8 cellular contexts compared by ENCODE assay signal in the genomic region with DNA sequence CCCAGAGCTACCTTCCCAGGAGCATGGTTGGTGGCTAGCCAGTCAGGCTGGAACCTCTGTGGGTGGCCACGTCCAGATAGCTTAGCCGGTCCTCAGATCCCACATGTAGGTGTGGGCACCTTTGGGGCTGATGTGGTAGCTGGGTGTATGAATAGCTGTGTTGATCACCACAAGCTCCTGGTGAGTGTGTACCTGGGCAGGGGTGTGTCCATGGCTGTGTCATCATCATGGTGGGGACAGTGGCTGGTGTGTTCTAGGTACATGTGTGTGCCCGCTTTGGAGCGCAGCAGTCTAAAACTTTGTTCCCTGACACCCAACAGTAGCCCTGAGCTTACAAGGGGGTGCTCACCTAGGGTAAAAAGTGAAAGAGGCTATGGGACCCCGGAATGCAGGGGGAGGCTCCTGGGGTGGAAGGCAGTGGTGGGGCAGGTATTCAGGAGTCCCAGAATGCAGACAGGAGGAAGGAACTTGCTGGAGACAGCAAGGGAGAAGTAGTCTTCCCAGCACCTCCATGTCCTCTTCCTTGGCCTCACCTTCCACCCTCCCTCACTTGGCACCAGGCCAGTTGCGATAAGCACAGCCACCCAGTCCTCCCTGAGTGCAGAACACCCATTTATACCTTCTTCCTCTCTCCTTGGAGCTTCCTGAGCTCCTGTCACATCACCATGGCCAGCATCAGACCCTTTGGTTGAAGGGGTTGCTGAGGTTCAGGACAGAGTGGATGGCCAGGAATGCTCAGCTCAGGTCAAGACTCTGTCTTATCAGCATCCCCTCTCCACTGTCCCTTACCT. TPM values are rescaled to one million over a fixed set of nuclear protein-coding genes. Genes with fewer than 3 reads are reported as not detected.
DNase-seq lines count a peak whose midpoint lies in the region; ATAC-seq and TF ChIP-seq lines count a peak whose summit lies in the region.

No MANE protein-coding gene starts in this region.

- no peak for TF ChIP-seq CTCF in OCI-LY3 (IDR thresholded peaks at IDR 0.05; ENCODE audit: low read depth, low read length)

- H2AFZ ChIP-seq in ACC112 (ENCODE audit: low read length, unreplicated experiment) (no peak overlapping the region), OCI-LY3 (ENCODE audit: low read depth, low read length) (no peak overlapping the region)

- H3K79me2 ChIP-seq in ACC112 (ENCODE audit: control insufficient read depth, insufficient read depth, low read length, unreplicated experiment): peaks cover 2% of the 10 kb centered on the region
- H3K79me2 ChIP-seq in OCI-LY3 (ENCODE audit: low read length): no peaks in the 10 kb centered on the region

- H3K9me3 ChIP-seq in OCI-LY3 (ENCODE audit: insufficient read depth, low read length): no peaks in the 10 kb centered on the region

- DNase-seq in central memory CD8-positive, alpha-beta T cell (ENCODE audit: low spot score in 2 of 2): no peak
- no peak for DNase-seq in naive B cell
- DNase-seq in NCI-H187 (lab: John Stamatoyannopoulos, UW): no peak
- no peak for DNase-seq in COLO829 (ENCODE audit: low spot score)

- H3K4me3 Mint-ChIP-seq in central memory CD8-positive, alpha-beta T cell: peak overlapping the region; percentile 97
- H3K4me3 Mint-ChIP-seq in naive B cell: peak overlapping the region; percentile 78 to 94 (median 91)

- no peak for ATAC-seq in central memory CD8-positive, alpha-beta T cell (replicated peaks; ENCODE audit: extremely low read depth, poor library complexity, severe bottlenecking)
- ATAC-seq in naive B cell (ENCODE audit: low read depth in 2 of 2): no peak
- no peak for ATAC-seq in GM18858 (IDR thresholded peaks at IDR 0.05; ENCODE audit: unreplicated experiment)
- no peak for ATAC-seq in HG03378 (IDR thresholded peaks at IDR 0.05; ENCODE audit: unreplicated experiment)

- H3K36me3 ChIP-seq in ACC112 (ENCODE audit: insufficient read depth, low read length) (no peaks in the 10 kb centered on the region), OCI-LY3 (replicated peaks; ENCODE audit: low read depth, low read length) (no peaks in the 10 kb centered on the region)

- peak overlapping the region; percentile 91 for H3K4me2 ChIP-seq in OCI-LY3 (ENCODE audit: low read length)

- no peak overlapping the region for H3K27ac ChIP-seq in ACC112 (ENCODE audit: low read depth, low read length)
- no peak overlapping the region for H3K27ac ChIP-seq in OCI-LY3 (ENCODE audit: low read length)

- H3K27me3 ChIP-seq in ACC112 (ENCODE audit: insufficient read depth, low read length) (no peaks in the 10 kb centered on the region), OCI-LY3 (ENCODE audit: low read depth, low read length) (peaks cover 19% of the 10 kb centered on the region)

- H3K9ac ChIP-seq in OCI-LY3 (ENCODE audit: low read length): peak overlapping the region; percentile 73; the same call in 1 of the 2 replicates

- H3K4me1 ChIP-seq in ACC112 (ENCODE audit: control insufficient read depth, insufficient read depth, low read length, unreplicated experiment) (peaks cover 7% of the 10 kb centered on the region), OCI-LY3 (ENCODE audit: low read length) (peaks cover 26% of the 10 kb centered on the region)

- H3K27me3 Mint-ChIP-seq in central memory CD8-positive, alpha-beta T cell: no peaks in the 10 kb centered on the region
- H3K27me3 Mint-ChIP-seq in naive B cell: no peaks in the 10 kb centered on the region

- H4K20me1 ChIP-seq in OCI-LY3 (ENCODE audit: insufficient read depth, low read length): no peaks in the 10 kb centered on the region

- peak overlapping the region; percentile 98 for H3K27ac Mint-ChIP-seq in central memory CD8-positive, alpha-beta T cell (ENCODE audit: low read depth)
- peak overlapping the region in 5 of 6 donors; percentile 53 to 96 (median 82) for H3K27ac Mint-ChIP-seq in naive B cell

- H3K4me1 Mint-ChIP-seq in central memory CD8-positive, alpha-beta T cell: peaks cover 82% of the 10 kb centered on the region
- peaks cover 34 to 42% (median 42%) of the 10 kb centered on the region in 3 donors for H3K4me1 Mint-ChIP-seq in naive B cell

- peaks cover 49% of the 10 kb centered on the region for H3K36me3 Mint-ChIP-seq in central memory CD8-positive, alpha-beta T cell (ENCODE audit: insufficient read depth)
- no peaks in the 10 kb centered on the region for H3K36me3 Mint-ChIP-seq in naive B cell

- no peaks in the 10 kb centered on the region for H3K9me3 Mint-ChIP-seq in central memory CD8-positive, alpha-beta T cell
- H3K9me3 Mint-ChIP-seq in naive B cell: no peaks in the 10 kb centered on the region

- H3K4me3 ChIP-seq in ACC112 (ENCODE audit: low read depth, low read length): peak overlapping the region; percentile 85
- H3K4me3 ChIP-seq in OCI-LY3 (ENCODE audit: low read length): peak overlapping the region; percentile 81

RNA-seq across cellular contexts. Expression of gene CISH, which starts 1.2 kb away (rescaled TPM):
- polyA plus RNA-seq in naive B cell (ENCODE audit: low read depth in 6 of 6): 1 to 10 TPM in 1 of 6 donors, under 1 TPM in 3, not detected in 2; 0.34 to 1.3 (median 0.76) TPM

RNA-seq across cellular contexts. Expression of gene MAPKAPK3, which starts 6.6 kb away (rescaled TPM):
- 10 to 100 TPM; 14.6 to 26.8 (median 19.3) TPM for polyA plus RNA-seq in naive B cell (ENCODE audit: low read depth in 6 of 6)

RNA-seq across cellular contexts. Expression of gene HEMK1, which starts 41.1 kb away (rescaled TPM):
- polyA plus RNA-seq in naive B cell (ENCODE audit: low read depth in 6 of 6): 10 to 100 TPM; 18.2 to 44.6 (median 32.8) TPM

RNA-seq across cellular contexts. Expression of gene C3orf18, which starts 42.8 kb away (rescaled TPM):
- 10 to 100 TPM in 2 of 6 donors, 1 to 10 TPM in 4; 3.6 to 11.3 (median 6.4) TPM for polyA plus RNA-seq in naive B cell (ENCODE audit: low read depth in 6 of 6)
